ENCODE assay signal across 25 cellular contexts in genomic region chr6:141531040-141531439, GRCh38.
DNase-seq lines count a peak whose midpoint lies in the region; FAIRE-seq and TF ChIP-seq lines count a peak whose summit lies in the region.
"Had no signal": no experiment of that assay in that cellular context is flagged by ENCODE, and none has a peak within 500 bp of the region (broad histone marks: within the 10 kb centered on the region; RNA-seq: fewer than 3 reads in every experiment).

No MANE protein-coding gene starts in this region.

- H3K36me3 ChIP-seq in neuronal stem cell (replicated peaks in 1 of 2; ENCODE audit: control insufficient read depth in 2 of 2, insufficient read depth in 2 of 2, low read length in 2 of 2) = no peaks in the 10 kb centered on the region
- H3K36me3 ChIP-seq in spleen = no peaks in the 10 kb centered on the region
- H3K36me3 ChIP-seq in MG63 = no peaks in the 10 kb centered on the region
- H3K36me3 ChIP-seq in kidney (ENCODE audit: control insufficient read depth in 1 of 2, insufficient read depth in 2 of 2, low read length in 2 of 2) = no peaks in the 10 kb centered on the region
- H3K36me3 ChIP-seq: BE2C, BLaER1 had no signal

- no peak overlapping the region for H2BK15ac ChIP-seq in neuronal stem cell (ENCODE audit: low read length)

- peaks cover 4% of the 10 kb centered on the region for H3K27me3 Mint-ChIP-seq in activated T-helper 1 cell treated with anti-CD3 and anti-CD28 coated beads, Interleukin-12 subunit alpha, Interleukin-12 subunit beta, Interleukin-2, Interleukin-4 antibody, amounts not matched to agents 30 ng/mL and 10 ng/mL and 1 ng/mL, durations not matched to agents 14 hours and 24 hours and 36 hours (ENCODE audit: insufficient read depth)
- H3K27me3 Mint-ChIP-seq: CD4-positive, alpha-beta memory T cell; CD8-positive, alpha-beta memory T cell had no signal

- no peak overlapping the region for H3K4me2 ChIP-seq in neuronal stem cell (ENCODE audit: insufficient read depth, low read length, poor library complexity, severe bottlenecking)
- H3K4me2 ChIP-seq: BLaER1 had no signal

- no peak overlapping the region for H2AFZ ChIP-seq in neuronal stem cell (ENCODE audit: low read length)

- no peak for FAIRE-seq in kidney (lab: Jason Lieb, UNC)
- FAIRE-seq: GM12878, GM12892, GM18507 had no signal

- intact Hi-C loops in spleen (cut with DNase I; ENCODE audit: low total_unique reads) = no loop called here
- intact Hi-C loops in activated T-helper 1 cell treated with anti-CD3 and anti-CD28 coated beads, Interleukin-12 subunit alpha, Interleukin-12 subunit beta, Interleukin-2, Interleukin-4 antibody, amounts not matched to agents 30 ng/mL and 10 ng/mL and 1 ng/mL, durations not matched to agents 14 hours and 24 hours and 36 hours (cut with micrococcal nuclease) = no loop called here
- intact Hi-C loops in kidney (cut with DNase I) = no loop called here

- no peaks in the 10 kb centered on the region for H3K36me3 Mint-ChIP-seq in activated T-helper 1 cell treated with anti-CD3 and anti-CD28 coated beads, Interleukin-12 subunit alpha, Interleukin-12 subunit beta, Interleukin-2, Interleukin-4 antibody, amounts not matched to agents 30 ng/mL and 10 ng/mL and 1 ng/mL, durations not matched to agents 14 hours and 24 hours and 36 hours (ENCODE audit: low read depth)
- H3K36me3 Mint-ChIP-seq: CD14-positive monocyte; CD4-positive, alpha-beta memory T cell; CD4-positive, CD25-positive, alpha-beta regulatory T cell; CD8-positive, alpha-beta memory T cell had no signal

- H2BK5ac ChIP-seq in neuronal stem cell (ENCODE audit: low read length) = peak overlapping the region; percentile 66

- H3K9me3 ChIP-seq in neuronal stem cell (replicated peaks in 1 of 2; ENCODE audit: control insufficient read depth in 2 of 2, insufficient read depth in 1 of 2, low read depth in 1 of 2, low read length in 2 of 2) (no peaks in the 10 kb centered on the region), spleen (peaks cover 0 to 18% (median 8%) of the 10 kb centered on the region in 8 donors), MG63 (no peaks in the 10 kb centered on the region), kidney (ENCODE audit: control insufficient read depth in 1 of 2, low read length in 2 of 2) (peaks cover 0 to 7% of the 10 kb centered on the region in 2 donors)
- H3K9me3 ChIP-seq: BE2C had no signal

- no CpG with 5 or more reads among the region's 5 CpGs for WGBS in neuronal stem cell (ENCODE audit: extremely low coverage in 2 of 2, insufficient read length in 2 of 2, insufficient replicate concordance in 1 of 2), 2 donors
- 82 to 99% (median 93%) methylated on average over 3 to 5 of the region's 5 CpGs for WGBS in spleen, 5 donors

- H4K8ac ChIP-seq in neuronal stem cell (ENCODE audit: low read depth, low read length) = peak overlapping the region; percentile 43

- H3K9ac ChIP-seq in neuronal stem cell (ENCODE audit: low read depth, low read length, poor library complexity) = no peak overlapping the region
- H3K9ac ChIP-seq in kidney (ENCODE audit: low read length in 2 of 2) = no peak overlapping the region
- H3K9ac ChIP-seq: BLaER1 had no signal

- H3K4me3 ChIP-seq in neuronal stem cell (ENCODE audit: low read length in 2 of 2) (peak overlapping the region in 1 of 2 donors; percentile 62), spleen (no peak overlapping the region), MG63 (no peak overlapping the region), kidney (ENCODE audit: low read length in 2 of 2) (no peak overlapping the region)
- H3K4me3 ChIP-seq: BLaER1, GM12878 had no signal

- H3K79me1 ChIP-seq in neuronal stem cell (ENCODE audit: low read depth, low read length) = no peaks in the 10 kb centered on the region

- H3K4me1 Mint-ChIP-seq in activated T-helper 1 cell treated with anti-CD3 and anti-CD28 coated beads, Interleukin-12 subunit alpha, Interleukin-12 subunit beta, Interleukin-2, Interleukin-4 antibody, amounts not matched to agents 30 ng/mL and 10 ng/mL and 1 ng/mL, durations not matched to agents 14 hours and 24 hours and 36 hours (ENCODE audit: low read depth) = no peaks in the 10 kb centered on the region
- H3K4me1 Mint-ChIP-seq: CD14-positive monocyte; CD4-positive, alpha-beta memory T cell; CD8-positive, alpha-beta memory T cell had no signal

- H3K27ac Mint-ChIP-seq in activated T-helper 1 cell treated with anti-CD3 and anti-CD28 coated beads, Interleukin-12 subunit alpha, Interleukin-12 subunit beta, Interleukin-2, Interleukin-4 antibody, amounts not matched to agents 30 ng/mL and 10 ng/mL and 1 ng/mL, durations not matched to agents 14 hours and 24 hours and 36 hours = no peak overlapping the region
- H3K27ac Mint-ChIP-seq: CD4-positive, alpha-beta memory T cell; CD4-positive, CD25-positive, alpha-beta regulatory T cell; CD8-positive, alpha-beta memory T cell had no signal

- H2BK120ac ChIP-seq in neuronal stem cell (ENCODE audit: low read depth, low read length) = no peak overlapping the region

- no peak overlapping the region for H4K91ac ChIP-seq in neuronal stem cell (ENCODE audit: low read depth, low read length, poor library complexity)

- TF ChIP-seq POLR2A in spleen (IDR thresholded peaks at IDR 0.05) = no peak

- no peak overlapping the region for H3K27ac ChIP-seq in neuronal stem cell (replicated peaks; ENCODE audit: low read length)
- H3K27ac ChIP-seq in spleen = no peak overlapping the region
- no peak overlapping the region for H3K27ac ChIP-seq in kidney (ENCODE audit: low read depth in 2 of 2, low read length in 2 of 2)
- H3K27ac ChIP-seq: BLaER1 had no signal

- H2BK12ac ChIP-seq in neuronal stem cell (ENCODE audit: low read length) = no peak overlapping the region

- TF ChIP-seq CTCF in spleen (IDR thresholded peaks at IDR 0.05 in 8 of 11, conservative IDR thresholded peaks at IDR 0.05 in 3 of 11) (no peak), kidney (IDR thresholded peaks at IDR 0.05; ENCODE audit: borderline replicate concordance, extremely low read depth, insufficient read depth) (no peak)

- H3K4ac ChIP-seq in neuronal stem cell (ENCODE audit: low read length) = no peak overlapping the region

- H3K4me3 Mint-ChIP-seq in activated T-helper 1 cell treated with anti-CD3 and anti-CD28 coated beads, Interleukin-12 subunit alpha, Interleukin-12 subunit beta, Interleukin-2, Interleukin-4 antibody, amounts not matched to agents 30 ng/mL and 10 ng/mL and 1 ng/mL, durations not matched to agents 14 hours and 24 hours and 36 hours = no peak overlapping the region
- H3K4me3 Mint-ChIP-seq: CD14-positive monocyte; CD4-positive, alpha-beta memory T cell; CD4-positive, CD25-positive, alpha-beta regulatory T cell; CD8-positive, alpha-beta memory T cell had no signal

- H3K4me1 ChIP-seq in neuronal stem cell (ENCODE audit: control insufficient read depth in 2 of 2, insufficient read depth in 1 of 2, low read depth in 1 of 2, low read length in 2 of 2) (peaks cover 0 to 2% of the 10 kb centered on the region in 2 donors), spleen (no peaks in the 10 kb centered on the region), kidney (ENCODE audit: control insufficient read depth in 1 of 2, insufficient read depth in 1 of 2, low read depth in 1 of 2, low read length in 2 of 2) (no peaks in the 10 kb centered on the region)
- H3K4me1 ChIP-seq: BE2C, BLaER1 had no signal

- H3K23ac ChIP-seq in neuronal stem cell (ENCODE audit: low read depth, low read length, poor library complexity) = no peak overlapping the region

- H3K9me3 Mint-ChIP-seq in activated T-helper 1 cell treated with anti-CD3 and anti-CD28 coated beads, Interleukin-12 subunit alpha, Interleukin-12 subunit beta, Interleukin-2, Interleukin-4 antibody, amounts not matched to agents 30 ng/mL and 10 ng/mL and 1 ng/mL, durations not matched to agents 14 hours and 24 hours and 36 hours = no peaks in the 10 kb centered on the region
- H3K9me3 Mint-ChIP-seq: CD8-positive, alpha-beta memory T cell had no signal

- H3K27me3 ChIP-seq in neuronal stem cell (ENCODE audit: control insufficient read depth in 3 of 3, insufficient read depth in 3 of 3, low read depth in 1 of 3, low read length in 3 of 3) = no peaks in the 10 kb centered on the region
- H3K27me3 ChIP-seq in spleen (replicated peaks in 1 of 7) = no peaks in the 10 kb centered on the region
- H3K27me3 ChIP-seq in MG63 = no peaks in the 10 kb centered on the region
- H3K27me3 ChIP-seq: BE2C, BLaER1 had no signal

- peak overlapping the region; percentile 80 for H3K18ac ChIP-seq in neuronal stem cell (ENCODE audit: low read length)

- peak overlapping the region; percentile 35 for H2AK5ac ChIP-seq in neuronal stem cell (ENCODE audit: low read depth, low read length)

- DNase-seq in neuronal stem cell (ENCODE audit: low spot score) (no peak), spleen (peak; percentile 59), MG63 (no peak), kidney (no peak)
- no peak for DNase-seq in activated T-helper 1 cell treated with anti-CD3 and anti-CD28 coated beads, Interleukin-12 subunit alpha, Interleukin-12 subunit beta, Interleukin-2, Interleukin-4 antibody, amounts not matched to agents 30 ng/mL and 10 ng/mL and 1 ng/mL, durations not matched to agents 14 hours and 24 hours and 36 hours (ENCODE audit: low spot score)
- DNase-seq: 8988T; ACHN; BE2C; C1 segment of cervical spinal cord; CD4-positive, alpha-beta memory T cell; CD4-positive, CD25-positive, alpha-beta regulatory T cell; CD8-positive, alpha-beta memory T cell; COR-L47; DMS 273 treated with DMSO at 0.1 percent for 48 hours; DMS153; DMS53; DMS79; DND-41; EL; GDM1 had no signal

- peak overlapping the region; percentile 25 for H3K14ac ChIP-seq in neuronal stem cell (ENCODE audit: low read length)
